In the genomic region with DNA sequence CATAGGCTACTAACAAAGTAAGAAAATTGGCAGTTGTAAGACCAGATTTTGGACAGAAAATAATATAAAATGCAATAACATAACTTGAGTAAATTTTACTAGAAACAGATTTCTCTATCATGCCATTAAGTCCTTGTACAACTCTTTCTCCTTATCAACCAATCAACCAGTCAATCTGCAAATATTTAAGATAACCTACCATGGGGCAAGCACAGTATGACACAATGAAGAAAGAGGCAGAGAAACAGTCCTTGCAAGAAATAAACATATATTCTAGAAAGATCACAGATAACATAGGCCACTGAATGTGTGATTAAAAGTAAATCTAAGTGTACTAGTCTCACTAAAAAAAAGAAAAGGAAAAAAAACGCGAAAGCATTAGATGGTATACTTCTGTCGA, we compare ENCODE assay signal across 23 cellular contexts.
"Had no signal": no experiment of that assay in that cellular context is flagged by ENCODE, and none has a peak within 500 bp of the region (broad histone marks: within the 10 kb centered on the region; RNA-seq: fewer than 3 reads in every experiment).

No MANE protein-coding gene starts in this region.

- H3K4me3 ChIP-seq: coronary artery, gastrocnemius medialis, lung, prostate gland, right atrium auricular region, smooth muscle cell, stomach, thyroid gland, upper lobe of right lung, uterus had no signal

- H2AFZ ChIP-seq: parathyroid adenoma had no signal

- H3K27me3 ChIP-seq: gastrocnemius medialis, right atrium auricular region, stomach, thyroid gland, upper lobe of right lung, uterus had no signal

- H3K27me3 Mint-ChIP-seq: effector memory CD8-positive, alpha-beta T cell; naive thymus-derived CD8-positive, alpha-beta T cell had no signal

- H3K36me3 Mint-ChIP-seq: stimulated activated effector memory CD8-positive, alpha-beta T cell treated with anti-CD3 and anti-CD28 coated beads, Interleukin-12 subunit alpha, Interleukin-12 subunit beta, amount 100 ng/mL, for 72 hours had no signal

- H3K4me3 Mint-ChIP-seq: effector memory CD8-positive, alpha-beta T cell; naive thymus-derived CD8-positive, alpha-beta T cell; neural crest cell; stimulated activated effector memory CD8-positive, alpha-beta T cell treated with anti-CD3 and anti-CD28 coated beads, Interleukin-12 subunit alpha, Interleukin-12 subunit beta, amount 100 ng/mL, for 72 hours had no signal

- DNase-seq: effector memory CD8-positive, alpha-beta T cell; gastrocnemius medialis; head of caudate nucleus; kidney; mesenchymal stem cell; midbrain; naive thymus-derived CD8-positive, alpha-beta T cell; stimulated activated CD4-positive, alpha-beta T cell treated with anti-CD3 and anti-CD28 coated beads, Interleukin-12 subunit alpha, Interleukin-12 subunit beta, amount 100 ng/mL, for 4 hours; stimulated activated CD4-positive, alpha-beta T cell treated with anti-CD3 and anti-CD28 coated beads, Interleukin-2, amount 100 ng/mL, for 24 hours; stimulated activated CD4-positive, alpha-beta T cell treated with anti-CD3 and anti-CD28 coated beads, Interleukin-4, amount 100 ng/mL, for 24 hours; stimulated activated naive CD4-positive, alpha-beta T cell treated with Interleukin-2 at 50 U/mL for 16 hours; stomach; thyroid gland; upper lobe of right lung; uterus had no signal

- H3K4me1 ChIP-seq: parathyroid adenoma, prostate gland, upper lobe of right lung, uterus had no signal

- H3K4me2 ChIP-seq: smooth muscle cell had no signal

- H3K36me3 ChIP-seq: gastrocnemius medialis, prostate gland, right atrium auricular region, stomach, thyroid gland, upper lobe of right lung, uterus had no signal

- H3K27ac Mint-ChIP-seq: stimulated activated effector memory CD8-positive, alpha-beta T cell treated with anti-CD3 and anti-CD28 coated beads, Interleukin-12 subunit alpha, Interleukin-12 subunit beta, amount 100 ng/mL, for 72 hours had no signal

- H3K79me2 ChIP-seq: parathyroid adenoma had no signal

- H3K27ac ChIP-seq: coronary artery, gastrocnemius medialis, parathyroid adenoma, prostate gland, right atrium auricular region, stomach, thyroid gland, upper lobe of right lung, uterus had no signal

- H3K9ac ChIP-seq: parathyroid adenoma had no signal

- H3K9me3 Mint-ChIP-seq: effector memory CD8-positive, alpha-beta T cell; naive thymus-derived CD8-positive, alpha-beta T cell; neural crest cell; stimulated activated effector memory CD8-positive, alpha-beta T cell treated with anti-CD3 and anti-CD28 coated beads, Interleukin-12 subunit alpha, Interleukin-12 subunit beta, amount 100 ng/mL, for 72 hours had no signal

- H3K9me3 ChIP-seq: gastrocnemius medialis, prostate gland, right atrium auricular region, stomach, thyroid gland, upper lobe of right lung, uterus had no signal
